1 cellular context compared by ENCODE assay signal in the genomic region with DNA sequence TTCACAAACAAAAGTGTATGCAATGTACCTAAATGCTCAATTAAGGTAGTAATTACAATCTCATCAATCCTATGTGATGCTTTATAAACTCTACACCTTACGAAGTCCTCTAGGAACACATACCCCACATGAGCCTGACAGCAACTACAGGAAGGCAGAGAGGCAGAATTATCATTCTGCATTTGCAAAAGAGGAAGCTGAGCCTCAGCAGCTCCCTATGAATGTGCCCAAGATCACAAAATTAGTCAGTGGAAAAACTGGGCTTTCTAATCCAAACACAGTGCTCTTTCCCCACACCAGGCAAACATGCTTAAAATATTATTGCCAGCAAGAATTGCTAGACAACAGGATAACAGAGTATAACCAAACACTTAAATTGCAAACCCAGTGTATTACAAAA.
TF ChIP-seq lines count a peak whose summit lies in the region.

No MANE protein-coding gene starts in this region.

TF ChIP-seq in GM23338, 12 proteins besides CTCF, POLR2A, EP300 and RAD21 (continued from another document):
- TF ChIP-seq ETS1 (IDR thresholded peaks at IDR 0.05) (no peak), STAT1 (IDR thresholded peaks at IDR 0.05; ENCODE audit: unreplicated experiment) (no peak), NANOG (IDR thresholded peaks at IDR 0.05; ENCODE audit: borderline replicate concordance) (no peak), EZH2 (IDR thresholded peaks at IDR 0.05; ENCODE audit: low read depth, unreplicated experiment) (no peak), ZNF462 (CRISPR knock-in tag; IDR thresholded peaks at IDR 0.05) (no peak)
